Comparison of ENCODE assay signal across 27 cellular contexts in the genomic region with DNA sequence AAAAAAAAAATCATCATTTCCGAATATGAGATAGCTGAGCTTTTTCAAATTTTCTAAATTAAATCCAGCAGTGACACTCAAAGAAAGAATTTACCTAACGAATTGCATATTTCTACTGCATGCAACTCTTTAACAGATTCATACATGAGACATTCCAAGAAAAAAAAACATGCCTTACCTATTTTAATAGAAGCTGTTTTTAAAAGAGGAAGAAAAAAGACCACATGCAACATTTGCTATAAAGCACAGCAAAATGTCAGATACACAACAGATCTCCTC. TPM values are rescaled to one million over a fixed set of nuclear protein-coding genes. Genes with fewer than 3 reads are reported as not detected.
A peak's percentile ranks its signal among the peaks of the same experiment; 100 is the strongest.
DNase-seq lines count a peak whose midpoint lies in the region; ATAC-seq and TF ChIP-seq lines count a peak whose summit lies in the region.
"Had no signal": no experiment of that assay in that cellular context is flagged by ENCODE, and none has a peak within 500 bp of the region (broad histone marks: within the 10 kb centered on the region; RNA-seq: fewer than 3 reads in every experiment).

No MANE protein-coding gene starts in this region.

- H3K4me1 Mint-ChIP-seq in GM23338: peaks cover 47% of the 10 kb centered on the region
- H3K4me1 Mint-ChIP-seq: CD4-positive, alpha-beta memory T cell had no signal

- no peak overlapping the region for H3K4me3 ChIP-seq in GM23338
- peak overlapping the region; percentile 69 for H3K4me3 ChIP-seq in OCI-LY3 (ENCODE audit: low read length)
- no peak overlapping the region for H3K4me3 ChIP-seq in mesenchymal stem cell (ENCODE audit: insufficient read depth in 1 of 2, low read depth in 1 of 2, low read length in 2 of 2)
- no peak overlapping the region for H3K4me3 ChIP-seq in transverse colon
- H3K4me3 ChIP-seq: ascending aorta, pancreas, right atrium auricular region had no signal

- H3K14ac ChIP-seq in mesenchymal stem cell (ENCODE audit: low read length in 2 of 2): no peak overlapping the region

- H3K4ac ChIP-seq in mesenchymal stem cell (ENCODE audit: low read depth in 1 of 2, low read length in 2 of 2): no peak overlapping the region

- peaks cover 45% of the 10 kb centered on the region for H3K4me1 ChIP-seq in GM23338 (ENCODE audit: insufficient read depth)
- H3K4me1 ChIP-seq in OCI-LY3 (ENCODE audit: low read length): peaks cover 37% of the 10 kb centered on the region
- peaks cover 14% of the 10 kb centered on the region for H3K4me1 ChIP-seq in mesenchymal stem cell (ENCODE audit: control insufficient read depth, insufficient read depth, low read depth, low read length)
- peaks cover 6 to 66% (median 36%) of the 10 kb centered on the region in 4 donors for H3K4me1 ChIP-seq in transverse colon

- H2AFZ ChIP-seq in GM23338 (no peak overlapping the region), OCI-LY3 (ENCODE audit: low read depth, low read length) (no peak overlapping the region), mesenchymal stem cell (ENCODE audit: low read depth, low read length) (no peak overlapping the region)

- H3K9me3 Mint-ChIP-seq in GM23338: no peaks in the 10 kb centered on the region
- H3K9me3 Mint-ChIP-seq: CD4-positive, alpha-beta memory T cell; natural killer cell; stimulated activated memory B cell treated with anti-CD40 and anti-IgM and Interleukin-4, amounts not matched to agents 10 μg/mL and 1 μg/mL and 100 μg/mL, for 72 hours had no signal

- peaks cover 95% of the 10 kb centered on the region for H3K79me2 ChIP-seq in GM23338 (replicated peaks; ENCODE audit: insufficient read depth)
- peaks cover 61% of the 10 kb centered on the region for H3K79me2 ChIP-seq in OCI-LY3 (ENCODE audit: low read length)

- no peak for ATAC-seq in GM23338
- ATAC-seq: natural killer cell had no signal

- H3K27me3 Mint-ChIP-seq in GM23338 (ENCODE audit: insufficient read depth, low read depth, poor library complexity): peaks cover 2% of the 10 kb centered on the region
- H3K27me3 Mint-ChIP-seq: activated naive CD8-positive, alpha-beta T cell; CD4-positive, alpha-beta memory T cell; stimulated activated memory B cell treated with anti-CD40 and anti-IgM and Interleukin-4, amounts not matched to agents 10 μg/mL and 1 μg/mL and 100 μg/mL, for 72 hours had no signal

- no peaks in the 10 kb centered on the region for H3K36me3 Mint-ChIP-seq in GM23338 (ENCODE audit: low read depth)
- H3K36me3 Mint-ChIP-seq: activated naive CD8-positive, alpha-beta T cell; CD4-positive, alpha-beta memory T cell; natural killer cell had no signal

- no peak overlapping the region for H3K4me3 Mint-ChIP-seq in GM23338
- H3K4me3 Mint-ChIP-seq: activated naive CD8-positive, alpha-beta T cell; CD4-positive, alpha-beta memory T cell; natural killer cell had no signal

- H3K27me3 ChIP-seq in GM23338 (ENCODE audit: insufficient read depth): no peaks in the 10 kb centered on the region
- H3K27me3 ChIP-seq in OCI-LY3 (ENCODE audit: low read depth, low read length): no peaks in the 10 kb centered on the region
- H3K27me3 ChIP-seq in mesenchymal stem cell (ENCODE audit: control insufficient read depth in 1 of 2, insufficient read depth in 1 of 2, low read length in 2 of 2): no peaks in the 10 kb centered on the region
- H3K27me3 ChIP-seq in transverse colon: no peaks in the 10 kb centered on the region
- H3K27me3 ChIP-seq: ascending aorta, pancreas, right atrium auricular region had no signal

- H3K27ac ChIP-seq in GM23338 (ENCODE audit: low read depth) (peak overlapping the region; percentile 28; the same call in 1 of the 2 replicates), OCI-LY3 (ENCODE audit: low read length) (peak overlapping the region; percentile 56), mesenchymal stem cell (ENCODE audit: low read length, poor library complexity, severe bottlenecking) (peak overlapping the region; percentile 40), transverse colon (peak overlapping the region; percentile 15 to 51 (median 42))
- H3K27ac ChIP-seq: pancreas, right atrium auricular region had no signal

- 83% methylated on average over 1 of the region's 2 CpGs for WGBS in mesenchymal stem cell
- WGBS in transverse colon (ENCODE audit: low coverage in 1 of 2), 2 donors: 34 to 47% methylated on average over 2 of the region's 2 CpGs

- H2AK5ac ChIP-seq in mesenchymal stem cell (ENCODE audit: low read length, severe bottlenecking): no peak overlapping the region

- no peak for TF ChIP-seq POLR2A in transverse colon (IDR thresholded peaks at IDR 0.05)

- H3K9ac ChIP-seq in OCI-LY3 (ENCODE audit: low read length): peak overlapping the region; percentile 28; the same call in 1 of the 2 replicates
- H3K9ac ChIP-seq in mesenchymal stem cell (ENCODE audit: low read length): peak overlapping the region; percentile 61

- H4K91ac ChIP-seq in mesenchymal stem cell (ENCODE audit: low read length): no peak overlapping the region

- H3K4me2 ChIP-seq in GM23338: no peak overlapping the region
- peak overlapping the region; percentile 88 for H3K4me2 ChIP-seq in OCI-LY3 (ENCODE audit: low read length)
- no peak overlapping the region for H3K4me2 ChIP-seq in mesenchymal stem cell (ENCODE audit: low read length, poor library complexity, severe bottlenecking)

- no peak overlapping the region for H2BK15ac ChIP-seq in mesenchymal stem cell (ENCODE audit: low read depth, poor library complexity, severe bottlenecking)

- H3K36me3 ChIP-seq in GM23338 (ENCODE audit: insufficient read depth): no peaks in the 10 kb centered on the region
- peaks cover 6% of the 10 kb centered on the region for H3K36me3 ChIP-seq in OCI-LY3 (replicated peaks; ENCODE audit: low read depth, low read length)
- H3K36me3 ChIP-seq in mesenchymal stem cell (ENCODE audit: control insufficient read depth in 1 of 2, insufficient read depth in 2 of 2, low read depth in 1 of 2, low read length in 2 of 2): peaks cover 5 to 17% of the 10 kb centered on the region in 2 experiments
- peaks cover 0 to 6% (median 0%) of the 10 kb centered on the region in 4 donors for H3K36me3 ChIP-seq in transverse colon
- H3K36me3 ChIP-seq: pancreas, right atrium auricular region had no signal

- H3F3A ChIP-seq in GM23338 (replicated peaks; ENCODE audit: low read depth): no peaks in the 10 kb centered on the region

- TF ChIP-seq EP300 in transverse colon (IDR thresholded peaks at IDR 0.05; ENCODE audit: low read depth): no peak

- H3K27ac Mint-ChIP-seq in GM23338: no peak overlapping the region
- H3K27ac Mint-ChIP-seq: activated naive CD8-positive, alpha-beta T cell; CD4-positive, alpha-beta memory T cell; natural killer cell had no signal

- H3K9me3 ChIP-seq in OCI-LY3 (ENCODE audit: insufficient read depth, low read length) (no peaks in the 10 kb centered on the region), mesenchymal stem cell (ENCODE audit: control insufficient read depth, low read length) (no peaks in the 10 kb centered on the region), transverse colon (no peaks in the 10 kb centered on the region)
- H3K9me3 ChIP-seq: ascending aorta, pancreas, right atrium auricular region had no signal

- in situ Hi-C loops in transverse colon (cut with MboI; ENCODE audit: low pct_ligation_motif_present in 1 of 4, low pct_unique_long_range_greater_than_20kb in 1 of 4, low sequenced_read_pairs in 3 of 4): no loop called here

- no peak overlapping the region for H2BK12ac ChIP-seq in mesenchymal stem cell (ENCODE audit: low read length in 2 of 2)

- H3K79me1 ChIP-seq in mesenchymal stem cell (replicated peaks; ENCODE audit: low read length, poor library complexity, severe bottlenecking): no peaks in the 10 kb centered on the region

- no peak overlapping the region for H4K8ac ChIP-seq in mesenchymal stem cell (ENCODE audit: low read length)

- no peak overlapping the region for H2BK5ac ChIP-seq in mesenchymal stem cell (ENCODE audit: low read depth, low read length, poor library complexity, severe bottlenecking)

- no peak overlapping the region for H3K23ac ChIP-seq in mesenchymal stem cell (ENCODE audit: low read length in 2 of 2)

- no peaks in the 10 kb centered on the region for H3K9me2 ChIP-seq in GM23338 (ENCODE audit: insufficient read depth)

- no peak overlapping the region for H3K18ac ChIP-seq in mesenchymal stem cell (ENCODE audit: low read depth in 1 of 2, low read length in 2 of 2)

- TF ChIP-seq CTCF in GM23338 (conservative IDR thresholded peaks at IDR 0.05; ENCODE audit: low read depth in 2 of 2) (no peak), OCI-LY3 (IDR thresholded peaks at IDR 0.05; ENCODE audit: low read depth, low read length) (no peak), transverse colon (IDR thresholded peaks at IDR 0.05) (no peak)

- H2BK120ac ChIP-seq in mesenchymal stem cell (ENCODE audit: low read depth, low read length): no peak overlapping the region

- DNase-seq in GM23338 (ENCODE audit: low spot score) (no peak), mesenchymal stem cell (no peak), transverse colon (no peak), DMS79 treated with DMSO at 0.1 percent for 48 hours (lab: John Stamatoyannopoulos, UW) (no peak), NCI-H2227 (lab: John Stamatoyannopoulos, UW; ENCODE audit: unreplicated experiment) (no peak), COLO668 (lab: John Stamatoyannopoulos, UW; ENCODE audit: unreplicated experiment) (no peak)
- DNase-seq: activated CD4-positive, alpha-beta T cell treated with anti-CD3 and anti-CD28 coated beads, Interleukin-2, amount 50 U/mL, for 4 hours; CD4-positive, alpha-beta memory T cell; central memory CD4-positive, alpha-beta T cell; DMS53; GF-D8; head of caudate nucleus; left colon; mesendoderm; natural killer cell; NCI-H1092 treated with DMSO at 0.1 percent for 48 hours; NCI-H1930; NCI-H226; NCI-H748 treated with DMSO at 0.1 percent for 48 hours; pancreas; stimulated activated CD4-positive, alpha-beta T cell treated with anti-CD3 and anti-CD28 coated beads, Interleukin-4, amount 100 ng/mL, for 1 hour; T1000 had no signal

- H4K20me1 ChIP-seq in GM23338 (replicated peaks; ENCODE audit: insufficient read depth) (no peaks in the 10 kb centered on the region), OCI-LY3 (ENCODE audit: insufficient read depth, low read length) (peaks cover 71% of the 10 kb centered on the region)

- intact Hi-C loops in transverse colon (cut with DNase I; ENCODE audit: low total_unique reads): no loop called here

TF ChIP-seq in GM23338, 12 proteins besides CTCF, POLR2A, EP300 and RAD21 (continues in another document):
- no peak for TF ChIP-seq ZNF331 (CRISPR knock-in tag; IDR thresholded peaks at IDR 0.05; ENCODE audit: low read depth)
- TF ChIP-seq ZNF114 (CRISPR knock-in tag; IDR thresholded peaks at IDR 0.05): no peak

RNA-seq across cellular contexts. Expression of a gene that starts 18.5 kb away (rescaled TPM):
- total RNA-seq in GM23338 (2014; rRNA removed; shearing (Covaris generic)): 78.2 and 89.5 TPM in 2 replicates
- 53.3 and 59.2 TPM in 2 replicates for polyA plus RNA-seq in GM23338 (2016; fragmentation: Nextera tagmentation; extraction: Ambion mirVana)
- polyA plus RNA-seq in mesenchymal stem cell (2013, experiment 1 of 2): 152 TPM
- polyA plus RNA-seq in mesenchymal stem cell (2013, experiment 2 of 2): 153 TPM
- total RNA-seq in transverse colon: 100 to 1,000 TPM in 3 of 4 donors, 10 to 100 TPM in 1; 68.1 to 153 (median 128) TPM
